Comparison of ENCODE assay signal across 23 cellular contexts in genomic region chr1:27345272-27345671, GRCh38. TPM values are rescaled to one million over a fixed set of nuclear protein-coding genes. Genes with fewer than 3 reads are reported as not detected.
DNase-seq lines count a peak whose midpoint lies in the region; ATAC-seq, FAIRE-seq and TF ChIP-seq lines count a peak whose summit lies in the region.
"Had no signal": no experiment of that assay in that cellular context is flagged by ENCODE, and none has a peak within 500 bp of the region (broad histone marks: within the 10 kb centered on the region; RNA-seq: fewer than 3 reads in every experiment).

No MANE protein-coding gene starts in this region.

- no peak for TF ChIP-seq CTCF in mammary epithelial cell (conservative IDR thresholded peaks at IDR 0.05 in 1 of 2, IDR thresholded peaks at IDR 0.05 in 1 of 2; ENCODE audit: extremely low read depth in 1 of 2, insufficient read depth in 1 of 2, low read depth in 1 of 2, low read length in 2 of 2)
- TF ChIP-seq CTCF in breast epithelium (IDR thresholded peaks at IDR 0.05) = no peak
- TF ChIP-seq CTCF in NB4 (IDR thresholded peaks at IDR 0.05; ENCODE audit: low read depth, low read length) = no peak
- no peak for TF ChIP-seq CTCF in H1 (IDR thresholded peaks at IDR 0.05; ENCODE audit: control extremely low read depth in 1 of 3, insufficient read depth in 1 of 3, low read depth in 1 of 3, low read length in 3 of 3)
- no peak for TF ChIP-seq CTCF in tibial artery (IDR thresholded peaks at IDR 0.05)

- H4K20me1 ChIP-seq in mammary epithelial cell (ENCODE audit: insufficient read depth, low read length) (no peaks in the 10 kb centered on the region), H1 (replicated peaks in 1 of 2; ENCODE audit: control insufficient read depth in 1 of 2, insufficient read depth in 2 of 2, low read length in 2 of 2) (peaks cover 0 to 10% of the 10 kb centered on the region in 2 experiments)

- H3K4me1 ChIP-seq in mammary epithelial cell (ENCODE audit: insufficient read depth, low read length) (peaks cover 50% of the 10 kb centered on the region), breast epithelium (peaks cover 3 to 6% of the 10 kb centered on the region in 2 donors), H1 (replicated peaks in 1 of 4; ENCODE audit: control insufficient read depth in 3 of 4, insufficient read depth in 4 of 4, low read length in 3 of 4) (peaks cover 0 to 33% (median 25%) of the 10 kb centered on the region in 4 experiments; a peak in 6 of 7 replicates), tibial artery (peaks cover 0 to 16% (median 12%) of the 10 kb centered on the region in 4 donors)

- no peak for FAIRE-seq in H1 (lab: Jason Lieb, UNC)
- FAIRE-seq: GM12891, GM18507, HepG2 had no signal

- intact Hi-C loops in mammary epithelial cell (cut with micrococcal nuclease) = no loop called here
- intact Hi-C loops in breast epithelium (cut with DNase I; ENCODE audit: low total_unique reads) = no loop called here
- intact Hi-C loops in posterior vena cava (cut with DNase I) = no loop called here
- intact Hi-C loops in tibial artery (cut with DNase I; ENCODE audit: low total_unique reads) = no loop called here

- H3K9ac ChIP-seq in mammary epithelial cell (ENCODE audit: insufficient read depth, low read length) (no peak overlapping the region), H1 (replicated peaks in 1 of 4; ENCODE audit: extremely low read depth in 1 of 4, low read depth in 3 of 4, low read length in 3 of 4) (no peak overlapping the region)

- H3K4me2 ChIP-seq in mammary epithelial cell (ENCODE audit: insufficient read depth, low read depth, low read length) (peak overlapping the region; percentile 2), H1 (ENCODE audit: insufficient read depth in 1 of 2, low read depth in 2 of 2, low read length in 2 of 2) (no peak overlapping the region)
- H3K4me2 ChIP-seq: PC-9 had no signal

- no peak overlapping the region for H2BK5ac ChIP-seq in H1 (ENCODE audit: low read depth, low read length)

- H4K91ac ChIP-seq in H1 (replicated peaks; ENCODE audit: insufficient read length, low read length) = no peak overlapping the region

- H2BK120ac ChIP-seq in H1 (replicated peaks; ENCODE audit: low read depth, low read length) = no peak overlapping the region

- H3K23ac ChIP-seq in H1 (ENCODE audit: insufficient read length) = no peak overlapping the region

- no peak for TF ChIP-seq EP300 in H1 (IDR thresholded peaks at IDR 0.05; ENCODE audit: borderline replicate concordance in 1 of 2, low read depth in 2 of 2, low read length in 2 of 2)

- peak overlapping the region; percentile 72; the same call in 1 of the 2 replicates for H4K8ac ChIP-seq in H1 (ENCODE audit: extremely low read depth, insufficient read depth, low read length)

- dilution Hi-C loops in mammary epithelial cell (cut with HindIII; ENCODE audit: low sequenced_read_pairs) = no loop called here

- H3K27ac ChIP-seq in mammary epithelial cell (ENCODE audit: insufficient read depth, low read depth, low read length) = no peak overlapping the region
- no peak overlapping the region for H3K27ac ChIP-seq in breast epithelium
- no peak overlapping the region for H3K27ac ChIP-seq in H1 (ENCODE audit: low read depth, low read length)
- no peak overlapping the region for H3K27ac ChIP-seq in tibial artery
- H3K27ac ChIP-seq: PC-9 had no signal

- no peak for ATAC-seq in GM21381 (IDR thresholded peaks at IDR 0.05; ENCODE audit: unreplicated experiment)
- ATAC-seq: HepG2 had no signal

- peaks cover 3% of the 10 kb centered on the region for H3K36me3 ChIP-seq in mammary epithelial cell (ENCODE audit: insufficient read depth, low read length)
- H3K36me3 ChIP-seq in breast epithelium = no peaks in the 10 kb centered on the region
- H3K36me3 ChIP-seq in H1 (ENCODE audit: control insufficient read depth in 2 of 4, insufficient read depth in 4 of 4, low read length in 3 of 4) = 0 out of 8 replicates have a peak, but pooled peaks cover 0 to 3% (median 0%) of the 10 kb centered on the region in 4 experiments
- no peaks in the 10 kb centered on the region for H3K36me3 ChIP-seq in tibial artery

- TF ChIP-seq POLR2A in breast epithelium (IDR thresholded peaks at IDR 0.05) = no peak
- no peak for TF ChIP-seq POLR2A in NB4 (IDR thresholded peaks at IDR 0.05; ENCODE audit: extremely low read depth, insufficient read length)
- TF ChIP-seq POLR2A in H1 (IDR thresholded peaks at IDR 0.05; ENCODE audit: control extremely low read depth in 1 of 2, low read depth in 2 of 2, low read length in 2 of 2) = no peak

- peaks cover 19% of the 10 kb centered on the region for H3K23me2 ChIP-seq in H1 (ENCODE audit: low read depth, low read length)

- 83% methylated on average over 12 of the region's 12 CpGs for WGBS in mammary epithelial cell (ENCODE audit: low coverage, missing lambda C conversion rate)
- 94% methylated on average over 12 of the region's 12 CpGs; no CpG with 5 or more reads in 1 of the 2 experiments for WGBS in H1 (ENCODE audit: extremely low coverage in 1 of 2, insufficient coverage in 1 of 2, insufficient read length in 1 of 2, insufficient replicate concordance in 2 of 2, low coverage in 1 of 2, low lambda C conversion rate in 2 of 2, missing lambda C conversion rate in 1 of 2), 2 experiments

- H2BK20ac ChIP-seq in H1 (ENCODE audit: low read length) = no peak overlapping the region

- H3K27me3 ChIP-seq in mammary epithelial cell (ENCODE audit: insufficient read depth, low read length) = no peaks in the 10 kb centered on the region
- H3K27me3 ChIP-seq in breast epithelium = no peaks in the 10 kb centered on the region
- peaks cover 0 to 4% (median 4%) of the 10 kb centered on the region in 4 experiments; a peak in 6 of 7 replicates for H3K27me3 ChIP-seq in H1 (replicated peaks in 1 of 4; ENCODE audit: control insufficient read depth in 3 of 4, extremely low read depth in 1 of 4, insufficient read depth in 3 of 4, low read length in 3 of 4)
- H3K27me3 ChIP-seq in tibial artery = peaks cover 0 to 29% of the 10 kb centered on the region in 2 donors

- no peak for TF ChIP-seq RAD21 in H1 (IDR thresholded peaks at IDR 0.05 in 1 of 2, conservative IDR thresholded peaks at IDR 0.05 in 1 of 2; ENCODE audit: low read depth in 2 of 2, low read length in 2 of 2)

- no peak overlapping the region for H2BK15ac ChIP-seq in H1 (ENCODE audit: low read length)

- H2BK12ac ChIP-seq in H1 (ENCODE audit: low read depth, low read length) = no peak overlapping the region

- H3K9me3 ChIP-seq in mammary epithelial cell (replicated peaks; ENCODE audit: insufficient read depth, low read length) (no peaks in the 10 kb centered on the region), breast epithelium (no peaks in the 10 kb centered on the region), H1 (ENCODE audit: insufficient read depth in 2 of 2, low read depth in 1 of 2, low read length in 1 of 2) (no peaks in the 10 kb centered on the region), tibial artery (no peaks in the 10 kb centered on the region)

- H3K79me1 ChIP-seq in H1 (ENCODE audit: low read depth, low read length) = no peaks in the 10 kb centered on the region

- POLR2A ChIA-PET in H1 (lab: Charles Lee; ENCODE audit: partially characterized antibody) = interaction anchor here (1.1 to 1.8 kb wide), 4 partner anchors 9 to 50 kb away, joined by 3 to 5 read pairs (median 4); no protein-coding TSS in a partner anchor

- BruUV-seq in mammary epithelial cell (replicated peaks; lab: Mats Ljungman, UMichigan) = no TSS peak

- CTCF ChIA-PET in mammary epithelial cell (lab: Charles Lee; ENCODE audit: low non-redundant PET) (no interaction called here), H1 (lab: Charles Lee; ENCODE audit: partially characterized antibody) (interaction anchor here (0.6 to 17.0 kb wide), 12 partner anchors 11 to 305 kb away, joined by 3 to 321 read pairs (median 4); no protein-coding TSS in a partner anchor)

- H3K14ac ChIP-seq in H1 (ENCODE audit: insufficient read length) = no peak overlapping the region

- H3K4me3 ChIP-seq in mammary epithelial cell (replicated peaks in 1 of 3; ENCODE audit: insufficient read depth in 1 of 3, low read depth in 2 of 3, low read length in 3 of 3) = no peak overlapping the region
- no peak overlapping the region for H3K4me3 ChIP-seq in breast epithelium
- peak overlapping the region; percentile 21 for H3K4me3 ChIP-seq in NB4 (ENCODE audit: low read depth, low read length)
- no peak overlapping the region for H3K4me3 ChIP-seq in H1 (ENCODE audit: extremely low read depth in 1 of 4, insufficient read depth in 2 of 4, low read depth in 3 of 4, low read length in 4 of 4)
- no peak overlapping the region for H3K4me3 ChIP-seq in tibial artery
- H3K4me3 ChIP-seq: PC-9 had no signal

- in situ Hi-C loops in mammary epithelial cell (cut with MboI; ENCODE audit: low sequenced_read_pairs in 2 of 2) = no loop called here

- H3K18ac ChIP-seq in H1 (ENCODE audit: extremely low read depth, low read length) = no peak overlapping the region

- no peak overlapping the region for H2AFZ ChIP-seq in mammary epithelial cell (ENCODE audit: low read depth, low read length)
- no peak overlapping the region for H2AFZ ChIP-seq in H1 (ENCODE audit: low read length)
- H2AFZ ChIP-seq: PC-9 had no signal

- H3K79me2 ChIP-seq in mammary epithelial cell (ENCODE audit: insufficient read depth, low read length) (peaks cover 27% of the 10 kb centered on the region), H1 (ENCODE audit: control insufficient read depth in 1 of 2, insufficient read depth in 2 of 2, low read length in 2 of 2) (peaks cover 0 to 4% of the 10 kb centered on the region in 2 experiments; a peak in 1 of 4 replicates)

- no peak overlapping the region for H3K4ac ChIP-seq in H1 (replicated peaks; ENCODE audit: insufficient read length, low read depth, low read length)

- H3K56ac ChIP-seq in H1 (replicated peaks; ENCODE audit: insufficient read length, low read depth, low read length) = no peak overlapping the region

- no peak overlapping the region for H2AK5ac ChIP-seq in H1 (ENCODE audit: low read depth, low read length)

- DNase-seq in mammary epithelial cell = no peak
- no peak for DNase-seq in breast epithelium (ENCODE audit: low spot score in 2 of 2)
- DNase-seq in NB4 (ENCODE audit: low read depth) = no peak
- no peak for DNase-seq in H1 (ENCODE audit: low read depth in 1 of 2, low spot score in 2 of 2)
- DNase-seq in posterior vena cava (ENCODE audit: low spot score) = peak; percentile 68
- no peak for DNase-seq in SKM-1 treated with dmso at 0.1 percent for 144 hours (lab: John Stamatoyannopoulos, UW; ENCODE audit: unreplicated experiment)
- DNase-seq in tibial artery = no peak
- DNase-seq: ACHN, AML-193, DMS 273 treated with DMSO at 0.1 percent for 48 hours, GDM1, GOT3, KG1, NCI-H1092 treated with DMSO at 0.1 percent for 48 hours, NCI-H2081 treated with DMSO at 0.1 percent for 48 hours, NCI-H510A treated with DMSO at 0.1 percent for 48 hours, PC-9 had no signal

- H4K5ac ChIP-seq in H1 (ENCODE audit: insufficient read length, low read depth, low read length) = no peak overlapping the region

RNA-seq across cellular contexts. Expression of gene SYTL1, which starts 3.5 kb away (rescaled TPM):
- total RNA-seq in mammary epithelial cell (10 to 100 TPM; 63.3 to 91.8 TPM), breast epithelium (10 to 100 TPM in 2 of 3 donors, under 1 TPM in 1; 0.96 to 33.1 (median 22.3) TPM), posterior vena cava (1 to 10 TPM; 1.6 to 1.9 TPM)
- polyA plus RNA-seq in mammary epithelial cell (33.0 TPM), H1 (2011; rRNA removed) (19.5 and 33.8 TPM in 2 replicates)
- 14.8 TPM for polyA minus RNA-seq in mammary epithelial cell
- total RNA-seq in H1 (2021; fragmentation: NEBNext Ultra II Directional; extraction: Animal tissue kit (Norgen Biotek cat#: 25700)) = 6.4 and 8.8 TPM in 2 replicates
- 14.6 TPM for polyA plus RNA-seq in H1 (2011; cell fraction: cytosol; rRNA removed)
- 63.0 TPM for polyA plus RNA-seq in H1 (2011; cell fraction: nucleus; rRNA removed)
- 4.0 to 13.1 TPM (median 10.8 TPM) in 4 replicates for polyA plus RNA-seq in H1 (2012, experiment 1 of 2)
- polyA plus RNA-seq in H1 (2012, experiment 2 of 2) = 6.3 TPM
- 8.5 TPM for polyA plus RNA-seq in H1 (2013, experiment 1 of 2)
- 8.4 TPM for polyA plus RNA-seq in H1 (2013, experiment 2 of 2)
- 2.9 and 5.0 TPM in 2 replicates for polyA minus RNA-seq in H1 (2011; rRNA and poly(A)+ RNA removed)
- polyA minus RNA-seq in H1 (2011; cell fraction: cytosol; rRNA and poly(A)+ RNA removed) = 5.7 TPM
- 13.1 TPM for polyA minus RNA-seq in H1 (2011; cell fraction: nucleus; rRNA and poly(A)+ RNA removed)
- total RNA-seq: SK-MEL-5 had no signal

RNA-seq across cellular contexts. Expression of gene MAP3K6, which starts 21.5 kb away (rescaled TPM):
- total RNA-seq in mammary epithelial cell (10 to 100 TPM; 38.8 to 46.1 TPM), breast epithelium (10 to 100 TPM; 29.4 to 67.5 (median 52.0) TPM), posterior vena cava (10 to 100 TPM; 72.8 to 94.3 TPM)
- polyA plus RNA-seq in mammary epithelial cell (22.5 TPM), H1 (2011; rRNA removed) (7.4 and 10.3 TPM in 2 replicates)
- polyA minus RNA-seq in mammary epithelial cell = 20.7 TPM
- total RNA-seq in H1 (2021; fragmentation: NEBNext Ultra II Directional; extraction: Animal tissue kit (Norgen Biotek cat#: 25700)) = 7.6 and 11.2 TPM in 2 replicates
- 6.7 TPM for polyA plus RNA-seq in H1 (2011; cell fraction: cytosol; rRNA removed)
- polyA plus RNA-seq in H1 (2011; cell fraction: nucleus; rRNA removed) = 40.8 TPM
- polyA plus RNA-seq in H1 (2012, experiment 1 of 2) = 8.5 to 12.5 TPM (median 9.7 TPM) in 4 replicates
- 9.5 TPM for polyA plus RNA-seq in H1 (2012, experiment 2 of 2)
- 10.9 TPM for polyA plus RNA-seq in H1 (2013, experiment 1 of 2)
- polyA plus RNA-seq in H1 (2013, experiment 2 of 2) = 10.7 TPM
- 4.6 and 5.6 TPM in 2 replicates for polyA minus RNA-seq in H1 (2011; rRNA and poly(A)+ RNA removed)
- 2.6 TPM for polyA minus RNA-seq in H1 (2011; cell fraction: cytosol; rRNA and poly(A)+ RNA removed)
- polyA minus RNA-seq in H1 (2011; cell fraction: nucleus; rRNA and poly(A)+ RNA removed) = 11.6 TPM

RNA-seq across cellular contexts. Expression of gene TMEM222, which starts 23.3 kb away (rescaled TPM):
- total RNA-seq in mammary epithelial cell = 10 to 100 TPM; 23.0 to 39.9 TPM
- 50.2 TPM for polyA plus RNA-seq in mammary epithelial cell
- polyA minus RNA-seq in mammary epithelial cell = 32.0 TPM
- 10 to 100 TPM; 20.0 to 28.0 (median 26.5) TPM for total RNA-seq in breast epithelium
- total RNA-seq in H1 (2021; fragmentation: NEBNext Ultra II Directional; extraction: Animal tissue kit (Norgen Biotek cat#: 25700)) = 25.1 and 27.0 TPM in 2 replicates
- 51.8 and 66.9 TPM in 2 replicates for polyA plus RNA-seq in H1 (2011; rRNA removed)
- polyA plus RNA-seq in H1 (2011; cell fraction: cytosol; rRNA removed) = 43.2 TPM
- polyA plus RNA-seq in H1 (2011; cell fraction: nucleus; rRNA removed) = 65.9 TPM
- 20.3 to 36.3 TPM (median 33.4 TPM) in 4 replicates for polyA plus RNA-seq in H1 (2012, experiment 1 of 2)
- polyA plus RNA-seq in H1 (2012, experiment 2 of 2) = 36.8 TPM
- polyA plus RNA-seq in H1 (2013, experiment 1 of 2) = 28.6 TPM
- 31.1 TPM for polyA plus RNA-seq in H1 (2013, experiment 2 of 2)
- polyA minus RNA-seq in H1 (2011; rRNA and poly(A)+ RNA removed) = 28.8 and 31.6 TPM in 2 replicates
- 17.0 TPM for polyA minus RNA-seq in H1 (2011; cell fraction: cytosol; rRNA and poly(A)+ RNA removed)
- 33.2 TPM for polyA minus RNA-seq in H1 (2011; cell fraction: nucleus; rRNA and poly(A)+ RNA removed)
- 10 to 100 TPM; 25.0 to 26.7 TPM for total RNA-seq in posterior vena cava

RNA-seq across cellular contexts. Expression of gene FCN3, which starts 29.4 kb away (rescaled TPM):
- total RNA-seq in mammary epithelial cell (not detected), breast epithelium (10 to 100 TPM in 1 of 3 donors, 1 to 10 TPM in 2; 6.0 to 10.5 (median 7.4) TPM), posterior vena cava (10 to 100 TPM; 10.4 to 11.6 TPM)
- polyA plus RNA-seq in mammary epithelial cell (not detected), H1 (2011; rRNA removed) (0.35 and 0.57 TPM in 2 replicates)
- polyA minus RNA-seq in mammary epithelial cell = not detected
- total RNA-seq in H1 (2021; fragmentation: NEBNext Ultra II Directional; extraction: Animal tissue kit (Norgen Biotek cat#: 25700)) = 0.30 TPM in 1 of 2 replicates, not detected in the other
- 0.32 TPM for polyA plus RNA-seq in H1 (2011; cell fraction: cytosol; rRNA removed)
- 0.90 TPM for polyA plus RNA-seq in H1 (2011; cell fraction: nucleus; rRNA removed)
- 0.28 to 0.78 TPM (median 0.40 TPM) in 3 of 4 replicates, not detected in the other for polyA plus RNA-seq in H1 (2012, experiment 1 of 2)
- polyA plus RNA-seq in H1 (2012, experiment 2 of 2) = not detected
- polyA plus RNA-seq in H1 (2013, experiment 1 of 2) = 0.47 TPM
- polyA plus RNA-seq in H1 (2013, experiment 2 of 2) = 0.28 TPM
- not detected in 2 replicates for polyA minus RNA-seq in H1 (2011; rRNA and poly(A)+ RNA removed)
- polyA minus RNA-seq in H1 (2011; cell fraction: cytosol; rRNA and poly(A)+ RNA removed) = not detected
- polyA minus RNA-seq in H1 (2011; cell fraction: nucleus; rRNA and poly(A)+ RNA removed) = not detected
- total RNA-seq: HepG2, MCF 10A, PC-9, SK-MEL-5 had no signal
- polyA plus RNA-seq: HepG2 had no signal

RNA-seq across cellular contexts. Expression of gene CD164L2, which starts 37.9 kb away (rescaled TPM):
- total RNA-seq in mammary epithelial cell (1 to 10 TPM; 1.7 to 2.7 TPM), breast epithelium (1 to 10 TPM in 1 of 3 donors, under 1 TPM in 1, not detected in 1; 0.66 to 5.3 TPM), posterior vena cava (not detected)
- polyA plus RNA-seq in mammary epithelial cell (1.4 TPM), H1 (2011; rRNA removed) (3.3 and 5.5 TPM in 2 replicates)
- 8.2 TPM for polyA minus RNA-seq in mammary epithelial cell
- 3.3 and 3.8 TPM in 2 replicates for total RNA-seq in H1 (2021; fragmentation: NEBNext Ultra II Directional; extraction: Animal tissue kit (Norgen Biotek cat#: 25700))
- polyA plus RNA-seq in H1 (2011; cell fraction: cytosol; rRNA removed) = 6.5 TPM
- polyA plus RNA-seq in H1 (2011; cell fraction: nucleus; rRNA removed) = 26.5 TPM
- 3.0 to 4.1 TPM (median 3.4 TPM) in 4 replicates for polyA plus RNA-seq in H1 (2012, experiment 1 of 2)
- polyA plus RNA-seq in H1 (2012, experiment 2 of 2) = 2.5 TPM
- polyA plus RNA-seq in H1 (2013, experiment 1 of 2) = 1.9 TPM
- 1.7 TPM for polyA plus RNA-seq in H1 (2013, experiment 2 of 2)
- 0.63 and 1.5 TPM in 2 replicates for polyA minus RNA-seq in H1 (2011; rRNA and poly(A)+ RNA removed)
- not detected for polyA minus RNA-seq in H1 (2011; cell fraction: cytosol; rRNA and poly(A)+ RNA removed)
- polyA minus RNA-seq in H1 (2011; cell fraction: nucleus; rRNA and poly(A)+ RNA removed) = 3.1 TPM
- total RNA-seq: HepG2, SK-MEL-5 had no signal
- polyA plus RNA-seq: HepG2 had no signal
